Comparison of ENCODE assay signal across 1 cellular context in genomic region chr5:139415221-139415861, GRCh38.
TF ChIP-seq lines count a peak whose summit lies in the region.

No MANE protein-coding gene starts in this region.

TF ChIP-seq in GM23338, 12 proteins besides CTCF, POLR2A, EP300 and RAD21 (continued from another document):
- TF ChIP-seq, protein P1, sequence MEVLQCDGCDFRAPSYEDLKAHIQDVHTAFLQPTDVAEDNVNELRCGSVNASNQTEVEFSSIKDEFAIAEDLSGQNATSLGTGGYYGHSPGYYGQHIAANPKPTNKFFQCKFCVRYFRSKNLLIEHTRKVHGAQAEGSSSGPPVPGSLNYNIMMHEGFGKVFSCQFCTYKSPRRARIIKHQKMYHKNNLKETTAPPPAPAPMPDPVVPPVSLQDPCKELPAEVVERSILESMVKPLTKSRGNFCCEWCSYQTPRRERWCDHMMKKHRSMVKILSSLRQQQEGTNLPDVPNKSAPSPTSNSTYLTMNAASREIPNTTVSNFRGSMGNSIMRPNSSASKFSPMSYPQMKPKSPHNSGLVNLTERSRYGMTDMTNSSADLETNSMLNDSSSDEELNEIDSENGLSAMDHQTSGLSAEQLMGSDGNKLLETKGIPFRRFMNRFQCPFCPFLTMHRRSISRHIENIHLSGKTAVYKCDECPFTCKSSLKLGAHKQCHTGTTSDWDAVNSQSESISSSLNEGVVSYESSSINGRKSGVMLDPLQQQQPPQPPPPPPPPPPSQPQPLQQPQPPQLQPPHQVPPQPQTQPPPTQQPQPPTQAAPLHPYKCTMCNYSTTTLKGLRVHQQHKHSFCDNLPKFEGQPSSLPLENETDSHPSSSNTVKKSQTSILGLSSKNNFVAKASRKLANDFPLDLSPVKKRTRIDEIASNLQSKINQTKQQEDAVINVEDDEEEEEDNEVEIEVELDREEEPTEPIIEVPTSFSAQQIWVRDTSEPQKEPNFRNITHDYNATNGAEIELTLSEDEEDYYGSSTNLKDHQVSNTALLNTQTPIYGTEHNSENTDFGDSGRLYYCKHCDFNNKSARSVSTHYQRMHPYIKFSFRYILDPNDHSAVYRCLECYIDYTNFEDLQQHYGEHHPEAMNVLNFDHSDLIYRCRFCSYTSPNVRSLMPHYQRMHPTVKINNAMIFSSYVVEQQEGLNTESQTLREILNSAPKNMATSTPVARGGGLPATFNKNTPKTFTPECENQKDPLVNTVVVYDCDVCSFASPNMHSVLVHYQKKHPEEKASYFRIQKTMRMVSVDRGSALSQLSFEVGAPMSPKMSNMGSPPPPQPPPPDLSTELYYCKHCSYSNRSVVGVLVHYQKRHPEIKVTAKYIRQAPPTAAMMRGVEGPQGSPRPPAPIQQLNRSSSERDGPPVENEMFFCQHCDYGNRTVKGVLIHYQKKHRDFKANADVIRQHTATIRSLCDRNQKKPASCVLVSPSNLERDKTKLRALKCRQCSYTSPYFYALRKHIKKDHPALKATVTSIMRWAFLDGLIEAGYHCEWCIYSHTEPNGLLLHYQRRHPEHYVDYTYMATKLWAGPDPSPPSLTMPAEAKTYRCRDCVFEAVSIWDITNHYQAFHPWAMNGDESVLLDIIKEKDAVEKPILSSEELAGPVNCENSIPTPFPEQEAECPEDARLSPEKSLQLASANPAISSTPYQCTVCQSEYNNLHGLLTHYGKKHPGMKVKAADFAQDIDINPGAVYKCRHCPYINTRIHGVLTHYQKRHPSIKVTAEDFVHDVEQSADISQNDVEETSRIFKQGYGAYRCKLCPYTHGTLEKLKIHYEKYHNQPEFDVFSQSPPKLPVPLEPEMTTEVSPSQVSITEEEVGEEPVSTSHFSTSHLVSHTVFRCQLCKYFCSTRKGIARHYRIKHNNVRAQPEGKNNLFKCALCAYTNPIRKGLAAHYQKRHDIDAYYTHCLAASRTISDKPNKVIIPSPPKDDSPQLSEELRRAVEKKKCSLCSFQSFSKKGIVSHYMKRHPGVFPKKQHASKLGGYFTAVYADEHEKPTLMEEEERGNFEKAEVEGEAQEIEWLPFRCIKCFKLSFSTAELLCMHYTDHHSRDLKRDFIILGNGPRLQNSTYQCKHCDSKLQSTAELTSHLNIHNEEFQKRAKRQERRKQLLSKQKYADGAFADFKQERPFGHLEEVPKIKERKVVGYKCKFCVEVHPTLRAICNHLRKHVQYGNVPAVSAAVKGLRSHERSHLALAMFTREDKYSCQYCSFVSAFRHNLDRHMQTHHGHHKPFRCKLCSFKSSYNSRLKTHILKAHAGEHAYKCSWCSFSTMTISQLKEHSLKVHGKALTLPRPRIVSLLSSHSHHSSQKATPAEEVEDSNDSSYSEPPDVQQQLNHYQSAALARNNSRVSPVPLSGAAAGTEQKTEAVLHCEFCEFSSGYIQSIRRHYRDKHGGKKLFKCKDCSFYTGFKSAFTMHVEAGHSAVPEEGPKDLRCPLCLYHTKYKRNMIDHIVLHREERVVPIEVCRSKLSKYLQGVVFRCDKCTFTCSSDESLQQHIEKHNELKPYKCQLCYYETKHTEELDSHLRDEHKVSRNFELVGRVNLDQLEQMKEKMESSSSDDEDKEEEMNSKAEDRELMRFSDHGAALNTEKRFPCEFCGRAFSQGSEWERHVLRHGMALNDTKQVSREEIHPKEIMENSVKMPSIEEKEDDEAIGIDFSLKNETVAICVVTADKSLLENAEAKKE (CRISPR knock-in tag; IDR thresholded peaks at IDR 0.05): no peak
- no peak for TF ChIP-seq EZH2phosphoT487 (IDR thresholded peaks at IDR 0.05; ENCODE audit: unreplicated experiment)
- no peak for TF ChIP-seq REST (IDR thresholded peaks at IDR 0.05; ENCODE audit: unreplicated experiment)
- TF ChIP-seq NANOG (IDR thresholded peaks at IDR 0.05; ENCODE audit: borderline replicate concordance): no peak
- TF ChIP-seq ZNF114 (CRISPR knock-in tag; IDR thresholded peaks at IDR 0.05): no peak
